ENCODE assay signal across 11 cellular contexts in the genomic region with DNA sequence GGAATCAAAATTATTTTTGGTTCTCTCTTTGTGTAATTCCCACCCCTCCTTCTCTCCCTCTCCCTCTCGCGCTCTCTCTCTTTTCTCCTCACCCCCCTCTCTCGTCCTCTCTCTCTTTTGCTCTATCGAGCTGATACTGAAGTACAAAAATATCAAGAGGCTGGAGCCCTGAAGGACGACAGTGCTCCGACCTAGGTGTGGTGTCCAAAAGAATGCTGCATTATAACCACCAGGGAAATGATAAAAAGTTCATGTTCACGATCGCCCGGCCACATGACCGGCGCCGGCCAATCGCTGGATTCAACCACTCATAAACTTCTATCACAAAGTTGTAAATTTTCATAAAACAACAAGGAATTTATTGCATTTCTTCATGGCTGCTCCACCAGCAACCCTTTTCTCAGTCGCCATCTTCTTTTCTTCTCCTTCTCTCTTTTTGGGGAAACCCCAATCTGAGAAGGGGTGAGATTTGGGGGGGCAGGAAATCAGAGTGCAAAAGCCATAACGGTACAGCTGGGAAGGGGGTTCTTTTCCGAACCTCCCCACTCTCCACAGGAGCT. TPM values are rescaled to one million over a fixed set of nuclear protein-coding genes. Genes with fewer than 3 reads are reported as not detected.
DNase-seq lines count a peak whose midpoint lies in the region; ATAC-seq, FAIRE-seq and TF ChIP-seq lines count a peak whose summit lies in the region.
"Had no signal": no experiment of that assay in that cellular context is flagged by ENCODE, and none has a peak within 500 bp of the region (broad histone marks: within the 10 kb centered on the region; RNA-seq: fewer than 3 reads in every experiment).

HOXB6 (minus strand) TSS at position 217 of the 560 bp plus-strand sequence. CDS start 6,836 bp downstream, outside the sequence.

- H3K27ac Mint-ChIP-seq in IgD-negative memory B cell (peak within 1 kb of the TSS in 2 of 3 donors; percentile 39 to 56), H9 (no peak within 1 kb of the TSS), HFFc6 (no peak within 1 kb of the TSS)
- no peak within 1 kb of the TSS for H3K27ac Mint-ChIP-seq in naive thymus-derived CD4-positive, alpha-beta T cell

- H3T11ph ChIP-seq in H9 (ENCODE audit: low read length), result no peak within 1 kb of the TSS

- H3K4me3 ChIP-seq in A549 (peak within 1 kb of the TSS; percentile 59), astrocyte of the spinal cord (ENCODE audit: low read depth, low read length) (peak within 1 kb of the TSS; percentile 57), esophagus muscularis mucosa (peak within 1 kb of the TSS in 2 of 4 donors; percentile 8 to 16)
- H3K4me3 ChIP-seq in naive thymus-derived CD4-positive, alpha-beta T cell (ENCODE audit: low read length), result no peak within 1 kb of the TSS

- peaks cover 60% of the 10 kb centered on the region for H3K27me3 Mint-ChIP-seq in IgD-negative memory B cell
- peaks cover 81 to 91% (median 83%) of the 10 kb centered on the region in 5 donors for H3K27me3 Mint-ChIP-seq in naive thymus-derived CD4-positive, alpha-beta T cell
- peaks cover 100% of the 10 kb centered on the region for H3K27me3 Mint-ChIP-seq in H9 (ENCODE audit: low read depth)
- H3K27me3 Mint-ChIP-seq in HFFc6 (ENCODE audit: insufficient read depth), result peaks cover 95% of the 10 kb centered on the region

- H4K5ac ChIP-seq in H9 (ENCODE audit: insufficient read length, low read depth, low read length), result no peak within 1 kb of the TSS

- H3K9me3 ChIP-seq in A549 (no peaks in the 10 kb centered on the region), H9 (ENCODE audit: control insufficient read depth, low read depth, low read length) (no peaks in the 10 kb centered on the region), esophagus muscularis mucosa (no peaks in the 10 kb centered on the region)
- H3K9me3 ChIP-seq in naive thymus-derived CD4-positive, alpha-beta T cell (ENCODE audit: control insufficient read depth in 2 of 3, low read length in 3 of 3), result no peaks in the 10 kb centered on the region

- WGBS in A549 (ENCODE audit: missing lambda C conversion rate), result 3% methylated on average over 16 of the region's 16 CpGs
- WGBS in H9 (ENCODE audit: extremely low coverage, insufficient read length, low lambda C conversion rate), result no CpG with 5 or more reads among the region's 16 CpGs
- 17% methylated on average over 16 of the region's 16 CpGs for whole genome bisulfite sequencing in esophagus muscularis mucosa

- TF ChIP-seq RAD21 in A549 (conservative IDR thresholded peaks at IDR 0.05 in 1 of 2, IDR thresholded peaks at IDR 0.05 in 1 of 2), result no peak

- peak; percentile 67 to 79 for DNase-seq in A549 (ENCODE audit: low read depth in 1 of 2, low spot score in 1 of 2)
- DNase-seq in astrocyte of the spinal cord (ENCODE audit: low read depth, low spot score), result peak; percentile 91
- DNase-seq in naive thymus-derived CD4-positive, alpha-beta T cell, result no peak
- no peak for DNase-seq in H9
- DNase-seq in esophagus muscularis mucosa (ENCODE audit: extremely low spot score), result no peak
- DNase-seq in HFFc6, result no peak
- DNase-seq in NCI-H446 treated with DMSO at 0.1 percent for 48 hours (lab: John Stamatoyannopoulos, UW), result no peak
- DNase-seq: activated CD4-positive, alpha-beta T cell treated with anti-CD3 and anti-CD28 coated beads for 1 hour; stimulated activated CD4-positive, alpha-beta T cell treated with anti-CD3 and anti-CD28 coated beads, Interleukin-4, amount 100 ng/mL, for 24 hours had no signal

- CTCF ChIA-PET in A549 (lab: Yijun Ruan, JAX), result interaction anchor here (0.8 to 1.2 kb wide), 4 partner anchors 253 to 578 kb away, joined by 3 to 4 read pairs (median 4); no protein-coding TSS in a partner anchor
- CTCF ChIA-PET in naive thymus-derived CD4-positive, alpha-beta T cell (lab: Charles Lee), result interaction anchor here (0.5 to 0.7 kb wide), 5 partner anchors 13 to 1395 kb away, joined by 3 read pairs; no protein-coding TSS in a partner anchor

- no peak within 1 kb of the TSS for H2BK15ac ChIP-seq in H9 (ENCODE audit: low read depth, low read length)

- no peak within 1 kb of the TSS for H4K8ac ChIP-seq in H9 (replicated peaks; ENCODE audit: insufficient read length, low read depth, low read length)

- H3K4me2 ChIP-seq in A549, result peak within 1 kb of the TSS; percentile 91
- H3K4me2 ChIP-seq in H9 (ENCODE audit: insufficient read depth, insufficient read length, low read length), result no peak within 1 kb of the TSS

- H2BK120ac ChIP-seq in H9 (ENCODE audit: low read depth, low read length, poor library complexity, severe bottlenecking), result no peak within 1 kb of the TSS

- H3K23ac ChIP-seq in H9 (ENCODE audit: insufficient read length, low read depth, low read length), result no peak within 1 kb of the TSS

- peak; percentile 40 to 51 for ATAC-seq in A549
- no peak for ATAC-seq in naive thymus-derived CD4-positive, alpha-beta T cell

- no peaks in the 10 kb centered on the region for H4K20me1 ChIP-seq in H9 (ENCODE audit: control insufficient read depth, insufficient read depth, insufficient read length)

- POLR2A ChIA-PET in A549 (lab: Yijun Ruan, JAX), result interaction anchor here (0.6 to 1.6 kb wide), 11 partner anchors 9 to 795 kb away, joined by 3 to 8 read pairs (median 3); partner anchors contain the start of gene SNX11
- POLR2A ChIA-PET in naive thymus-derived CD4-positive, alpha-beta T cell (lab: Charles Lee), result no interaction called here

- in situ Hi-C loops in astrocyte of the spinal cord (cut with HindIII; ENCODE audit: low sequenced_read_pairs), result no loop called here

- no peak within 1 kb of the TSS for H2BK5ac ChIP-seq in H9 (ENCODE audit: insufficient read length, low read length)

- H3K14ac ChIP-seq in H9 (ENCODE audit: insufficient read depth, low read length), result no peak within 1 kb of the TSS

- TF ChIP-seq EP300 in A549 (IDR thresholded peaks at IDR 0.05) (no peak), esophagus muscularis mucosa (IDR thresholded peaks at IDR 0.05) (no peak)

- no peak within 1 kb of the TSS for H3K4ac ChIP-seq in H9 (ENCODE audit: low read depth, low read length)

- peaks cover 3 to 5% (median 3%) of the 10 kb centered on the region in 3 donors for H3K4me1 Mint-ChIP-seq in IgD-negative memory B cell
- H3K4me1 Mint-ChIP-seq in naive thymus-derived CD4-positive, alpha-beta T cell, result peaks cover 0 to 24% (median 8%) of the 10 kb centered on the region in 7 donors
- peaks cover 0 to 2% of the 10 kb centered on the region in 2 experiments; a peak in 1 of 4 replicates for H3K4me1 Mint-ChIP-seq in H9
- H3K4me1 Mint-ChIP-seq in HFFc6 (ENCODE audit: low read depth), result peaks cover 10% of the 10 kb centered on the region; the same call in 1 of the 2 replicates

- no peaks in the 10 kb centered on the region for H3K79me2 ChIP-seq in H9 (ENCODE audit: insufficient read depth, low read length)

- FAIRE-seq in A549 (lab: Jason Lieb, UNC), result peak; percentile 63
- FAIRE-seq: islet of Langerhans had no signal

- peak within 1 kb of the TSS; percentile 42 to 77 (median 70) for H3K4me3 Mint-ChIP-seq in IgD-negative memory B cell
- H3K4me3 Mint-ChIP-seq in naive thymus-derived CD4-positive, alpha-beta T cell, result peak within 1 kb of the TSS in 6 of 10 donors; percentile 6 to 45 (median 34)
- no peak within 1 kb of the TSS for H3K4me3 Mint-ChIP-seq in H9
- no peak within 1 kb of the TSS for H3K4me3 Mint-ChIP-seq in HFFc6

- intact Hi-C loops in naive thymus-derived CD4-positive, alpha-beta T cell (cut with micrococcal nuclease), result no loop called here
- intact Hi-C loops in esophagus muscularis mucosa (cut with DNase I), result no loop called here

- H3K27me3 ChIP-seq in naive thymus-derived CD4-positive, alpha-beta T cell (ENCODE audit: control insufficient read depth in 2 of 2, insufficient read depth in 2 of 2, low read length in 2 of 2), result peaks cover 16 to 36% of the 10 kb centered on the region in 2 donors
- H3K27me3 ChIP-seq in H9 (ENCODE audit: insufficient read depth, low read length) (peaks cover 98% of the 10 kb centered on the region), esophagus muscularis mucosa (peaks cover 18 to 100% (median 92%) of the 10 kb centered on the region in 4 donors)

- peaks cover 2% of the 10 kb centered on the region for H3K36me3 Mint-ChIP-seq in IgD-negative memory B cell
- H3K36me3 Mint-ChIP-seq in naive thymus-derived CD4-positive, alpha-beta T cell, result no peaks in the 10 kb centered on the region
- no peaks in the 10 kb centered on the region for H3K36me3 Mint-ChIP-seq in H9 (ENCODE audit: insufficient read depth in 1 of 3, low read depth in 3 of 3)
- H3K36me3 Mint-ChIP-seq in HFFc6 (ENCODE audit: low read depth), result no peaks in the 10 kb centered on the region

- H3K56ac ChIP-seq in H9 (ENCODE audit: insufficient read length, low read depth, low read length), result no peak within 1 kb of the TSS

- TF ChIP-seq CTCF in A549 (IDR thresholded peaks at IDR 0.05) (no peak), astrocyte of the spinal cord (IDR thresholded peaks at IDR 0.05; ENCODE audit: low read depth, low read length) (no peak), H9 (conservative IDR thresholded peaks at IDR 0.05) (no peak), esophagus muscularis mucosa (IDR thresholded peaks at IDR 0.05) (no peak), HFFc6 (IDR thresholded peaks at IDR 0.05) (no peak)

- H2BK12ac ChIP-seq in H9 (ENCODE audit: insufficient read length, low read depth, low read length), result no peak within 1 kb of the TSS

- H3K18ac ChIP-seq in H9 (ENCODE audit: insufficient read length, low read depth, low read length), result no peak within 1 kb of the TSS

- no peak within 1 kb of the TSS for H2BK20ac ChIP-seq in H9 (ENCODE audit: low read depth, low read length, poor library complexity, severe bottlenecking)

- no peaks in the 10 kb centered on the region for H3K36me3 ChIP-seq in naive thymus-derived CD4-positive, alpha-beta T cell (ENCODE audit: control insufficient read depth in 2 of 3, insufficient read depth in 3 of 3, low read length in 3 of 3)
- no peaks in the 10 kb centered on the region for H3K36me3 ChIP-seq in esophagus muscularis mucosa

- H3K79me1 ChIP-seq in H9 (ENCODE audit: insufficient read depth, low read depth, low read length, poor library complexity, severe bottlenecking), result no peaks in the 10 kb centered on the region

- H3K4me1 ChIP-seq in A549 (peaks cover 36% of the 10 kb centered on the region), H9 (ENCODE audit: insufficient read depth, low read length) (no peaks in the 10 kb centered on the region), esophagus muscularis mucosa (peaks cover 7 to 20% (median 15%) of the 10 kb centered on the region in 4 donors)
- no peaks in the 10 kb centered on the region for H3K4me1 ChIP-seq in naive thymus-derived CD4-positive, alpha-beta T cell (ENCODE audit: control insufficient read depth in 2 of 2, insufficient read depth in 2 of 2, low read length in 2 of 2)

- no peak within 1 kb of the TSS for H2AFZ ChIP-seq in H9 (ENCODE audit: low read length)

- H2AK5ac ChIP-seq in H9 (ENCODE audit: insufficient read length, low read length), result no peak within 1 kb of the TSS

- H3K27ac ChIP-seq in A549, result peak within 1 kb of the TSS; percentile 91 to 95
- no peak within 1 kb of the TSS for H3K27ac ChIP-seq in naive thymus-derived CD4-positive, alpha-beta T cell (ENCODE audit: low read depth, low read length)
- no peak within 1 kb of the TSS for H3K27ac ChIP-seq in H9 (ENCODE audit: insufficient read length, low read depth, low read length)
- no peak within 1 kb of the TSS for H3K27ac ChIP-seq in esophagus muscularis mucosa (replicated peaks in 1 of 4)

- TF ChIP-seq POLR2A in A549 (IDR thresholded peaks at IDR 0.05; ENCODE audit: low read length) (peak; percentile 62), esophagus muscularis mucosa (IDR thresholded peaks at IDR 0.05; ENCODE audit: low read depth) (no peak)

- H3K9me3 Mint-ChIP-seq in IgD-negative memory B cell (no peaks in the 10 kb centered on the region), H9 (peaks cover 2 to 16% of the 10 kb centered on the region in 2 experiments; a peak in 4 of 5 replicates), HFFc6 (no peaks in the 10 kb centered on the region)
- H3K9me3 Mint-ChIP-seq in naive thymus-derived CD4-positive, alpha-beta T cell, result peaks cover 0 to 1% (median 0%) of the 10 kb centered on the region in 11 donors

- H4K91ac ChIP-seq in H9 (ENCODE audit: insufficient read length, low read depth, low read length), result no peak within 1 kb of the TSS

- no peak within 1 kb of the TSS for H3K9ac ChIP-seq in H9 (ENCODE audit: extremely low read depth, insufficient read length, low read length)

- no peaks in the 10 kb centered on the region for H3K23me2 ChIP-seq in H9 (ENCODE audit: insufficient read length, low read depth, low read length, poor library complexity, severe bottlenecking)

RNA-seq across cellular contexts. Expression of gene HOXB6, which starts in this region (rescaled TPM):
- polyA plus RNA-seq in A549 (2011; rRNA removed) (9.4 and 10.2 TPM in 2 replicates), A549 (2017; fragmentation: RNase III; extraction: RNeasy Plus Mini Kit Qiagen cat#74134 plus additional on column Dnase treatment) (12.3 to 14.9 TPM (median 14.7 TPM) in 3 replicates), IgD-negative memory B cell (not detected)
- polyA plus RNA-seq in A549 (2012; cell fraction: cytosol; rRNA removed), result 8.7 and 9.0 TPM in 2 replicates
- polyA plus RNA-seq in A549 (2012; cell fraction: nucleus; rRNA removed), result 48.0 and 49.7 TPM in 2 replicates
- polyA minus RNA-seq in A549 (2011; rRNA and poly(A)+ RNA removed), result 4.4 and 4.9 TPM in 2 replicates
- under 1 TPM in 1 of 5 experiments, not detected in 4; 0.34 TPM for total RNA-seq in naive thymus-derived CD4-positive, alpha-beta T cell
- polyA plus RNA-seq in naive thymus-derived CD4-positive, alpha-beta T cell, result not detected
- total RNA-seq in H9 (2021) (not detected in 2 replicates), esophagus muscularis mucosa (1 to 10 TPM; 2.2 to 5.4 (median 2.9) TPM)
- not detected for total RNA-seq in HFFc6 (2021; fragmentation: NEBNext Ultra II Directional; extraction: Animal tissue kit (Norgen Biotek cat#: 25700))

Comparison
In these comparisons a context has a peak if more than half of its experiments do, and no peak if none do; other contexts are left out.
1. DNase-seq: peak in A549 (2 of 2) and astrocyte of the spinal cord (single experiment); none in naive thymus-derived CD4-positive, alpha-beta T cell (0 of 9), H9 (single experiment), esophagus muscularis mucosa (single experiment), HFFc6 (single experiment) and NCI-H446 treated with DMSO at 0.1 percent for 48 hours (single experiment).
2. H3K27ac ChIP-seq: peak in A549 (2 of 2); none in naive thymus-derived CD4-positive, alpha-beta T cell (single experiment), H9 (single experiment) and esophagus muscularis mucosa (0 of 4).
3. H3K27ac Mint-ChIP-seq: peak in IgD-negative memory B cell (2 of 3); none in naive thymus-derived CD4-positive, alpha-beta T cell (0 of 9), H9 (0 of 3) and HFFc6 (single experiment).
4. H3K4me3 Mint-ChIP-seq: peak in IgD-negative memory B cell (4 of 4) and naive thymus-derived CD4-positive, alpha-beta T cell (6 of 10); none in H9 (0 of 2) and HFFc6 (single experiment).